Comparison of ENCODE assay signal across 8 cellular contexts in genomic region chr10:89414146-89414878, GRCh38. TPM values are rescaled to one million over a fixed set of nuclear protein-coding genes. Genes with fewer than 3 reads are reported as not detected.
DNase-seq lines count a peak whose midpoint lies in the region; ATAC-seq and TF ChIP-seq lines count a peak whose summit lies in the region.

A gene with protein sequence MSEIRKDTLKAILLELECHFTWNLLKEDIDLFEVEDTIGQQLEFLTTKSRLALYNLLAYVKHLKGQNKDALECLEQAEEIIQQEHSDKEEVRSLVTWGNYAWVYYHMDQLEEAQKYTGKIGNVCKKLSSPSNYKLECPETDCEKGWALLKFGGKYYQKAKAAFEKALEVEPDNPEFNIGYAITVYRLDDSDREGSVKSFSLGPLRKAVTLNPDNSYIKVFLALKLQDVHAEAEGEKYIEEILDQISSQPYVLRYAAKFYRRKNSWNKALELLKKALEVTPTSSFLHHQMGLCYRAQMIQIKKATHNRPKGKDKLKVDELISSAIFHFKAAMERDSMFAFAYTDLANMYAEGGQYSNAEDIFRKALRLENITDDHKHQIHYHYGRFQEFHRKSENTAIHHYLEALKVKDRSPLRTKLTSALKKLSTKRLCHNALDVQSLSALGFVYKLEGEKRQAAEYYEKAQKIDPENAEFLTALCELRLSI (plus strand): TSS chr10:89414568. CDS start chr10:89414799, 231 bp downstream.

- H3K27me3 Mint-ChIP-seq in activated CD8-positive, alpha-beta T cell treated with anti-CD3 and anti-CD28 coated beads, Interleukin-2, amount 10 ng/mL, durations not matched to agents 7 days and 5 days (ENCODE audit: low read depth): no peaks in the 10 kb centered on the region

- TF ChIP-seq CTCF in AG10803 (conservative IDR thresholded peaks at IDR 0.05; ENCODE audit: low read length): no peak
- no peak for TF ChIP-seq CTCF in lower lobe of right lung (IDR thresholded peaks at IDR 0.05)

- peak; percentile 59 for TF ChIP-seq POLR2A in GM18951 (IDR thresholded peaks at IDR 0.05; ENCODE audit: extremely low read depth, insufficient read depth, insufficient read length)

- no peaks in the 10 kb centered on the region for H3K27me3 ChIP-seq in lower lobe of right lung (ENCODE audit: low read depth)

- peak within 1 kb of the TSS; percentile 82 for H3K4me3 ChIP-seq in AG10803 (ENCODE audit: low read length)
- peak within 1 kb of the TSS; percentile 76 for H3K4me3 ChIP-seq in lower lobe of right lung

- DNase-seq in AG10803 (ENCODE audit: low read depth) (peak; percentile 61), NCI-H748 (lab: John Stamatoyannopoulos, UW; ENCODE audit: unreplicated experiment) (peak; percentile 82), lower lobe of right lung (peak; percentile 85)
- DNase-seq in activated CD8-positive, alpha-beta T cell treated with anti-CD3 and anti-CD28 coated beads, Interleukin-2, amount 10 ng/mL, durations not matched to agents 7 days and 5 days: peak; percentile 76
- peak; percentile 49 for DNase-seq in effector CD8-positive, alpha-beta T cell (lab: John Stamatoyannopoulos, UW)
- peak in 2 of 3 donors; percentile 33 to 44 for DNase-seq in stimulated activated CD4-positive, alpha-beta T cell treated with anti-CD3 and anti-CD28 coated beads, TNF-alpha, amount 100 ng/mL, for 1 hour (ENCODE audit: low read depth in 3 of 3, low spot score in 1 of 3)

- CTCF ChIA-PET in activated CD8-positive, alpha-beta T cell treated with anti-CD3 and anti-CD28 coated beads, Interleukin-2, amount 10 ng/mL, durations not matched to agents 7 days and 5 days (lab: Charles Lee): interaction anchor here (0.7 to 2.5 kb wide), 12 partner anchors 11 to 163 kb away, joined by 3 to 17 read pairs (median 4); partner anchors contain the start of genes IFIT1, IFIT3 and LIPA

- in situ Hi-C loops in GM18951 (cut with MboI; ENCODE audit: low sequenced_read_pairs, unreplicated experiment): no loop called here

- peaks cover 59% of the 10 kb centered on the region for H3K36me3 Mint-ChIP-seq in activated CD8-positive, alpha-beta T cell treated with anti-CD3 and anti-CD28 coated beads, Interleukin-2, amount 10 ng/mL, durations not matched to agents 7 days and 5 days (ENCODE audit: low read depth)

- H3K36me3 ChIP-seq in lower lobe of right lung: peaks cover 14% of the 10 kb centered on the region

- peaks cover 53% of the 10 kb centered on the region for H3K4me1 Mint-ChIP-seq in activated CD8-positive, alpha-beta T cell treated with anti-CD3 and anti-CD28 coated beads, Interleukin-2, amount 10 ng/mL, durations not matched to agents 7 days and 5 days (ENCODE audit: low read depth)

- H3K27ac Mint-ChIP-seq in activated CD8-positive, alpha-beta T cell treated with anti-CD3 and anti-CD28 coated beads, Interleukin-2, amount 10 ng/mL, durations not matched to agents 7 days and 5 days: peak within 1 kb of the TSS; percentile 97

- H3K4me3 Mint-ChIP-seq in activated CD8-positive, alpha-beta T cell treated with anti-CD3 and anti-CD28 coated beads, Interleukin-2, amount 10 ng/mL, durations not matched to agents 7 days and 5 days: peak within 1 kb of the TSS; percentile 85

- intact Hi-C loops in lower lobe of right lung (cut with DNase I): no loop called here

- peaks cover 57% of the 10 kb centered on the region for H3K4me1 ChIP-seq in lower lobe of right lung

- no peaks in the 10 kb centered on the region for H3K9me3 ChIP-seq in lower lobe of right lung

- ATAC-seq in HG03159 (IDR thresholded peaks at IDR 0.05; ENCODE audit: unreplicated experiment): peak; percentile 78
- peak; percentile 83 for ATAC-seq in activated CD8-positive, alpha-beta T cell treated with anti-CD3 and anti-CD28 coated beads, Interleukin-2, amount 10 ng/mL, durations not matched to agents 7 days and 5 days
- peak; percentile 94 for ATAC-seq in lower lobe of right lung

- POLR2A ChIA-PET in activated CD8-positive, alpha-beta T cell treated with anti-CD3 and anti-CD28 coated beads, Interleukin-2, amount 10 ng/mL, durations not matched to agents 7 days and 5 days (lab: Charles Lee): interaction anchor here (0.8 to 4.3 kb wide), 24 partner anchors 9 to 534 kb away, joined by 3 to 78 read pairs (median 4); partner anchors contain the start of genes FAS, IFIT1, IFIT2 and IFIT3

- no peaks in the 10 kb centered on the region for H3K9me3 Mint-ChIP-seq in activated CD8-positive, alpha-beta T cell treated with anti-CD3 and anti-CD28 coated beads, Interleukin-2, amount 10 ng/mL, durations not matched to agents 7 days and 5 days (ENCODE audit: insufficient read depth)

- peak within 1 kb of the TSS; percentile 93 for H3K27ac ChIP-seq in lower lobe of right lung

RNA-seq across cellular contexts. Expression of the gene that starts here (rescaled TPM):
- total RNA-seq in activated CD8-positive, alpha-beta T cell treated with anti-CD3 and anti-CD28 coated beads, Interleukin-2, amount 10 ng/mL, durations not matched to agents 7 days and 5 days: 10 to 100 TPM; 22.5 to 22.7 TPM
- total RNA-seq in lower lobe of right lung: 25.3 TPM

Comparison
In these comparisons a context has a peak if more than half of its experiments do, and no peak if none do; other contexts are left out.
1. Peak in every context shown above with its lines: DNase-seq, ATAC-seq, H3K4me3 ChIP-seq and H3K27ac ChIP-seq.